1 cellular context compared by ENCODE assay signal in the genomic region with DNA sequence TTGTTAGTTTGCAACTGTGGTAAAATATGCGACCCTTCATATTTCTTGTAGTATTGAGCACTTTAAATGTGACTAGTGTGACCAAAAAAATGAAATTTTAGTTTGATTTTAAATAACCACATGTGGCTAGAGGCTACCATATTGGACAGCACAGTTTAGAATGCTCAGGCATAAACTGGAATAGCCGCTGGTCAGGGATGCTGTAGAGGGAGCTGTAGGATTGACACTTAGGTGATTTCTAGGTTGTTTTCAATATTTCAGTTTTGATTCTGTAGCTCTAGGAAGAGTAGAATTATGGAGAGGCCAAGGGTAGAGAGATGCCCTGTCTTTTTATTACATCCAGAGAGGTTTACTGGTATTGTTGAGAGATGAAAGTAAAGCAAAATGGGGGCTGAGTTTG.
TF ChIP-seq lines count a peak whose summit lies in the region.

No MANE protein-coding gene starts in this region.

TF ChIP-seq in Ishikawa, 13 proteins besides CTCF, POLR2A, EP300 and RAD21 (continued from another document):
- TF ChIP-seq, protein P1, sequence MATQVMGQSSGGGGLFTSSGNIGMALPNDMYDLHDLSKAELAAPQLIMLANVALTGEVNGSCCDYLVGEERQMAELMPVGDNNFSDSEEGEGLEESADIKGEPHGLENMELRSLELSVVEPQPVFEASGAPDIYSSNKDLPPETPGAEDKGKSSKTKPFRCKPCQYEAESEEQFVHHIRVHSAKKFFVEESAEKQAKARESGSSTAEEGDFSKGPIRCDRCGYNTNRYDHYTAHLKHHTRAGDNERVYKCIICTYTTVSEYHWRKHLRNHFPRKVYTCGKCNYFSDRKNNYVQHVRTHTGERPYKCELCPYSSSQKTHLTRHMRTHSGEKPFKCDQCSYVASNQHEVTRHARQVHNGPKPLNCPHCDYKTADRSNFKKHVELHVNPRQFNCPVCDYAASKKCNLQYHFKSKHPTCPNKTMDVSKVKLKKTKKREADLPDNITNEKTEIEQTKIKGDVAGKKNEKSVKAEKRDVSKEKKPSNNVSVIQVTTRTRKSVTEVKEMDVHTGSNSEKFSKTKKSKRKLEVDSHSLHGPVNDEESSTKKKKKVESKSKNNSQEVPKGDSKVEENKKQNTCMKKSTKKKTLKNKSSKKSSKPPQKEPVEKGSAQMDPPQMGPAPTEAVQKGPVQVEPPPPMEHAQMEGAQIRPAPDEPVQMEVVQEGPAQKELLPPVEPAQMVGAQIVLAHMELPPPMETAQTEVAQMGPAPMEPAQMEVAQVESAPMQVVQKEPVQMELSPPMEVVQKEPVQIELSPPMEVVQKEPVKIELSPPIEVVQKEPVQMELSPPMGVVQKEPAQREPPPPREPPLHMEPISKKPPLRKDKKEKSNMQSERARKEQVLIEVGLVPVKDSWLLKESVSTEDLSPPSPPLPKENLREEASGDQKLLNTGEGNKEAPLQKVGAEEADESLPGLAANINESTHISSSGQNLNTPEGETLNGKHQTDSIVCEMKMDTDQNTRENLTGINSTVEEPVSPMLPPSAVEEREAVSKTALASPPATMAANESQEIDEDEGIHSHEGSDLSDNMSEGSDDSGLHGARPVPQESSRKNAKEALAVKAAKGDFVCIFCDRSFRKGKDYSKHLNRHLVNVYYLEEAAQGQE (IDR thresholded peaks at IDR 0.05; ENCODE audit: low read depth), result no peak
- no peak for TF ChIP-seq FOXM1 (IDR thresholded peaks at IDR 0.05; ENCODE audit: borderline replicate concordance, low read depth)
- TF ChIP-seq NFIC (IDR thresholded peaks at IDR 0.05), result no peak
- TF ChIP-seq TAF1 (IDR thresholded peaks at IDR 0.05; ENCODE audit: low read depth), result no peak
- no peak for TF ChIP-seq ZBTB7A (IDR thresholded peaks at IDR 0.05; ENCODE audit: low read depth)
- no peak for TF ChIP-seq USF1 (IDR thresholded peaks at IDR 0.05)
- no peak for TF ChIP-seq TCF12 (IDR thresholded peaks at IDR 0.05; ENCODE audit: low read depth)
